ENCODE assay signal across 15 cellular contexts in the genomic region with DNA sequence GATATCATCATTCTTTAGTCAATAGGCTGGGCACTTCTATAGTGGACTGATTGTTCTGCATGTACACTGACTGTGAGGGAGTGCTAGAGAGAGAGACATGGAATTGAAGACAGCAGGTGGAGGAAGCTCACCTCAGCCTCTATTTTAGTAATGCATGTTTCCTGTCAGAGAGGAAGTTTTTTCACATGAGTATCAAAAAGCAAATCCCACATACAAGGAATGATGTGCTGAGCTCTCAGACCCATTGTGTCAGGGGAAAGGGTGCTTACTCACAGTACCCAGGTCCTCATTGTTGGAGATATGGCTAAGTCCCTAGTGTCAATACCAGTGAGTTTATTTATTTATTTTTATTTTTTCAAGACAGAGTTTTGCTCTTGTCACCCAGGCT. TPM values are rescaled to one million over a fixed set of nuclear protein-coding genes. Genes with fewer than 3 reads are reported as not detected.
DNase-seq lines count a peak whose midpoint lies in the region; ATAC-seq, FAIRE-seq and TF ChIP-seq lines count a peak whose summit lies in the region.
"Had no signal": no experiment of that assay in that cellular context is flagged by ENCODE, and none has a peak within 500 bp of the region (broad histone marks: within the 10 kb centered on the region; RNA-seq: fewer than 3 reads in every experiment).

No MANE protein-coding gene starts in this region.

- ATAC-seq in Panc1 (no peak), thoracic aorta (ENCODE audit: insufficient number of reproducible peaks, low FRiP score, low read depth) (no peak), GM18861 (IDR thresholded peaks at IDR 0.05; ENCODE audit: unreplicated experiment) (no peak), GM21717 (IDR thresholded peaks at IDR 0.05; ENCODE audit: unreplicated experiment) (no peak)

- H3K4me3 ChIP-seq in Panc1 (ENCODE audit: low read depth in 2 of 2, low read length in 2 of 2) (no peak overlapping the region), keratinocyte (ENCODE audit: control insufficient read depth in 2 of 3, extremely low read depth in 1 of 3, insufficient read depth in 2 of 3, low read depth in 1 of 3, low read length in 3 of 3) (no peak overlapping the region), thoracic aorta (no peak overlapping the region)
- H3K4me3 ChIP-seq: GM23248, SJCRH30 had no signal

- intact Hi-C loops in Panc1 (cut with micrococcal nuclease; ENCODE audit: unreplicated experiment) = loop anchor here (1.0 to 10.0 kb wide), 3 partner anchors 64 to 382 kb away; partner anchors contain the start of gene FZD7

- H3K9me3 ChIP-seq in Panc1 (ENCODE audit: control insufficient read depth, insufficient read depth, low read depth, low read length) (no peaks in the 10 kb centered on the region; the same call in 1 of the 2 replicates), keratinocyte (ENCODE audit: control insufficient read depth, low read depth, low read length) (no peaks in the 10 kb centered on the region), thoracic aorta (no peaks in the 10 kb centered on the region)
- H3K9me3 ChIP-seq: SJCRH30 had no signal

- no peak overlapping the region for H3K4me2 ChIP-seq in keratinocyte (ENCODE audit: control insufficient read depth, extremely low read depth, insufficient read depth, low read depth, low read length)

- H3K27ac ChIP-seq in Panc1 (ENCODE audit: low read length) (peak overlapping the region; percentile 93), keratinocyte (ENCODE audit: control insufficient read depth, insufficient read depth, low read length) (no peak overlapping the region), thoracic aorta (peak overlapping the region; percentile 41 to 81)
- H3K27ac ChIP-seq: HL-60, SJCRH30 had no signal

- TF ChIP-seq CTCF in Panc1 (IDR thresholded peaks at IDR 0.05) (no peak), keratinocyte (optimal IDR thresholded peaks at IDR 0.05 in 1 of 3, IDR thresholded peaks at IDR 0.05 in 1 of 3, conservative IDR thresholded peaks at IDR 0.05 in 1 of 3; ENCODE audit: extremely low read depth in 1 of 3, insufficient read depth in 2 of 3, low read length in 3 of 3) (no peak), thoracic aorta (IDR thresholded peaks at IDR 0.05) (no peak)

- in situ Hi-C loops in Panc1 (cut with HindIII; ENCODE audit: low pct_unique_long_range_greater_than_20kb, low sequenced_read_pairs) = no loop called here

- H3K4me1 ChIP-seq in Panc1 (ENCODE audit: control insufficient read depth, insufficient read depth, low read length) (peaks cover 29% of the 10 kb centered on the region), keratinocyte (ENCODE audit: control insufficient read depth, extremely low read depth, insufficient read depth, low read length) (peaks cover 21% of the 10 kb centered on the region), thoracic aorta (ENCODE audit: control insufficient read depth in 1 of 2, low read depth in 2 of 2) (peaks cover 18 to 27% of the 10 kb centered on the region in 2 donors)

- H3K9ac ChIP-seq in keratinocyte (ENCODE audit: control insufficient read depth, extremely low read depth, insufficient read depth, low read length) = no peak overlapping the region
- H3K9ac ChIP-seq: GM23248 had no signal

- H4K20me1 ChIP-seq in keratinocyte (ENCODE audit: control insufficient read depth, extremely low read depth, insufficient read depth, low read length) = no peaks in the 10 kb centered on the region

- H3K27me3 ChIP-seq in Panc1 (ENCODE audit: control insufficient read depth, insufficient read depth, low read length) (no peaks in the 10 kb centered on the region), keratinocyte (ENCODE audit: control insufficient read depth, extremely low read depth, insufficient read depth, low read length) (no peaks in the 10 kb centered on the region), thoracic aorta (replicated peaks; ENCODE audit: insufficient read depth) (no peaks in the 10 kb centered on the region)
- H3K27me3 ChIP-seq: SJCRH30 had no signal

- DNase-seq in HT1080 (ENCODE audit: low read depth) (peak; percentile 34), Panc1 (ENCODE audit: low read depth, low spot score) (peak; percentile 8), keratinocyte (ENCODE audit: low read depth, low spot score) (no peak), thoracic aorta (ENCODE audit: low spot score) (no peak), T-helper 1 cell (no peak)
- DNase-seq: CD8-positive, alpha-beta memory T cell; KG1; NCI-H2029; NCI-H510A treated with DMSO at 0.1 percent for 48 hours had no signal

- BruUV-seq in Panc1 (replicated peaks; lab: Mats Ljungman, UMichigan) = no TSS peak

- H2AFZ ChIP-seq in keratinocyte (ENCODE audit: control insufficient read depth, low read length) = no peak overlapping the region
- H2AFZ ChIP-seq: GM23248 had no signal

- POLR2A ChIA-PET in Panc1 (lab: Charles Lee) = no interaction called here

- CTCF ChIA-PET in Panc1 (lab: Charles Lee) = no interaction called here

- dilution Hi-C loops in keratinocyte (cut with MboI; ENCODE audit: extremely low pct_ligation_motif_present, low sequenced_read_pairs) = no loop called here

- H3K36me3 ChIP-seq in Panc1 (ENCODE audit: control insufficient read depth, insufficient read depth, low read length) = no peaks in the 10 kb centered on the region
- H3K36me3 ChIP-seq in keratinocyte (ENCODE audit: control insufficient read depth in 2 of 2, extremely low read depth in 1 of 2, insufficient read depth in 2 of 2, low read length in 2 of 2) = no peaks in the 10 kb centered on the region
- H3K36me3 ChIP-seq in thoracic aorta = no peaks in the 10 kb centered on the region
- H3K36me3 ChIP-seq: SJCRH30 had no signal

- no peaks in the 10 kb centered on the region for H3K79me2 ChIP-seq in keratinocyte (ENCODE audit: control insufficient read depth, insufficient read depth, low read length)

- H3K9me1 ChIP-seq in keratinocyte (ENCODE audit: control insufficient read depth, extremely low read depth, insufficient read depth, low read length) = no peaks in the 10 kb centered on the region

- peak; percentile 49 for FAIRE-seq in keratinocyte (lab: Jason Lieb, UNC)

RNA-seq across cellular contexts. Expression of gene CDK15, which starts 9.9 kb away (rescaled TPM):
- 0.72 TPM in 1 of 2 replicates, not detected in the other for total RNA-seq in HT1080 (2014; rRNA removed; shearing (Covaris generic))
- polyA plus RNA-seq in HT1080 (2015; cell fraction: cytosol; rRNA removed) = 1.2 and 1.9 TPM in 2 replicates
- 1.7 and 2.0 TPM in 2 replicates for polyA plus RNA-seq in HT1080 (2015; cell fraction: nucleus; rRNA removed)
- total RNA-seq in Panc1 (2021; ENCODE audit: unreplicated experiment) (4.8 TPM), thoracic aorta (1 to 10 TPM; 1.5 to 8.3 TPM)
- 1.3 TPM for polyA plus RNA-seq in Panc1 (2012; ENCODE audit: insufficient read length)
- 0.35 to 1.4 TPM (median 0.96 TPM) in 3 replicates for polyA plus RNA-seq in keratinocyte
- polyA plus RNA-seq in keratinocyte (2011; ENCODE audit: low read depth) = not detected
- 0.53 and 1.6 TPM in 2 replicates for polyA plus RNA-seq in keratinocyte (2011; cell fraction: cytosol; rRNA removed)
- 1.2 and 1.4 TPM in 2 replicates for polyA plus RNA-seq in keratinocyte (2011; cell fraction: nucleus; rRNA removed)
- 0.49 TPM in 1 of 2 replicates, not detected in the other for polyA plus RNA-seq in keratinocyte (2012; ENCODE audit: low replicate concordance)
- polyA minus RNA-seq in keratinocyte = 0.48 to 0.86 TPM in 2 of 3 replicates, not detected in the other
- polyA minus RNA-seq in keratinocyte (2011; cell fraction: cytosol; rRNA and poly(A)+ RNA removed) = not detected
- 0.84 and 1.8 TPM in 2 replicates for polyA minus RNA-seq in keratinocyte (2011; cell fraction: nucleus; rRNA and poly(A)+ RNA removed)
- total RNA-seq: CD8-positive, alpha-beta memory T cell; T-helper 1 cell treated with Interleukin-12 subunit alpha and Interleukin-12 subunit beta and Interleukin-4 antibody, amounts not matched to agents 30 ng/mL and 1 ng/mL, for 36 hours had no signal
- polyA plus RNA-seq: CD8-positive, alpha-beta memory T cell had no signal

RNA-seq across cellular contexts. Expression of gene ALS2, which starts 15.7 kb away (rescaled TPM):
- 11.7 and 15.8 TPM in 2 replicates for total RNA-seq in HT1080 (2014; rRNA removed; shearing (Covaris generic))
- polyA plus RNA-seq in HT1080 (2015; cell fraction: cytosol; rRNA removed) = 13.4 and 15.1 TPM in 2 replicates
- 21.9 and 24.6 TPM in 2 replicates for polyA plus RNA-seq in HT1080 (2015; cell fraction: nucleus; rRNA removed)
- total RNA-seq in Panc1 (2021; ENCODE audit: unreplicated experiment) (47.5 TPM), thoracic aorta (10 to 100 TPM; 34.5 to 45.1 TPM)
- 17.5 TPM for polyA plus RNA-seq in Panc1 (2012; ENCODE audit: insufficient read length)
- 21.3 to 25.8 TPM (median 23.4 TPM) in 3 replicates for polyA plus RNA-seq in keratinocyte
- polyA plus RNA-seq in keratinocyte (2011; ENCODE audit: low read depth) = 13.1 TPM
- polyA plus RNA-seq in keratinocyte (2011; cell fraction: cytosol; rRNA removed) = 13.3 and 20.6 TPM in 2 replicates
- polyA plus RNA-seq in keratinocyte (2011; cell fraction: nucleus; rRNA removed) = 39.2 and 42.3 TPM in 2 replicates
- polyA plus RNA-seq in keratinocyte (2012; ENCODE audit: low replicate concordance) = 7.5 and 19.9 TPM in 2 replicates
- 20.3 to 44.0 TPM (median 39.9 TPM) in 3 replicates for polyA minus RNA-seq in keratinocyte
- 16.1 TPM for polyA minus RNA-seq in keratinocyte (2011; cell fraction: cytosol; rRNA and poly(A)+ RNA removed)
- polyA minus RNA-seq in keratinocyte (2011; cell fraction: nucleus; rRNA and poly(A)+ RNA removed) = 34.5 and 72.0 TPM in 2 replicates

Comparison
In these comparisons a context has a peak if more than half of its experiments do, and no peak if none do; other contexts are left out.
1. DNase-seq: peak in HT1080 (single experiment) and Panc1 (single experiment); none in keratinocyte (single experiment), thoracic aorta (single experiment) and T-helper 1 cell (0 of 5).